ENCODE assay signal across 8 cellular contexts in the genomic region with DNA sequence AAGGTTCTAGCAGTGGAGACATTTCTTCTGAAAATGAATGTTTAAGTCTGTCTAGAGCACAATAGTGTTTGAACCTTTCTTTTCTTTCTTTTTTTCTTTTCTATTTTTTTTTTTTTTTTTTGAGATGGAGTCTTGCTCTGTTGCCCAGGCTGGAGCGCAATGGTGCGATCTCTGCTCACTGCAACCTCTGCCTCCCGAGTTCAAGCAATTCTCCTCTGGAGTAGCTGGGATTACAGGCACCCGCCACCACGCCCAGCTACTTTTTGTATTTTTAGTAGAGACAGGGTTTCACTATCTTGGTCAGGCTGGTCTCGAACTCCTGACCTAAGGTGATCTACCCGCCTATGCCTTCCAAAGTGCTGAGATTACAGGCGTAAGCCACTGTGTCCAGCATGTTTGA. TPM values are rescaled to one million over a fixed set of nuclear protein-coding genes. Genes with fewer than 3 reads are reported as not detected.
DNase-seq lines count a peak whose midpoint lies in the region; ATAC-seq and TF ChIP-seq lines count a peak whose summit lies in the region.
"Not testable (repeated sequence)": the region's sequence is repeated elsewhere in the genome, so short reads cannot be mapped to it uniquely, and the experiment has no call there.

No MANE protein-coding gene starts in this region.

- not testable (repeated sequence) for H3K9me3 Mint-ChIP-seq in CD4-positive, CD25-positive, alpha-beta regulatory T cell; CD8-positive, alpha-beta T cell; HFFc6; WTC11; activated T-helper 17 cell treated with anti-CD3 and anti-CD28 coated beads, Interleukin-2, amount 50 U/mL, for 72 hours; activated naive CD8-positive, alpha-beta T cell treated with anti-CD3 and anti-CD28 coated beads, Interleukin-2, amount 50 U/mL, for 24 hours; immature natural killer cell

- peak overlapping the region; percentile 59 to 89 (median 77) for H3K27ac Mint-ChIP-seq in CD4-positive, CD25-positive, alpha-beta regulatory T cell
- peak overlapping the region; percentile 52 for H3K27ac Mint-ChIP-seq in CD8-positive, alpha-beta T cell
- H3K27ac Mint-ChIP-seq in HFFc6 (peak overlapping the region; percentile 8; the same call in 1 of the 2 replicates), WTC11 (0 out of 2 replicates have a peak overlapping the region, but pooled peaks have one; percentile 20), immature natural killer cell (peak overlapping the region in 4 of 6 donors; percentile 1 to 55 (median 24))
- H3K27ac Mint-ChIP-seq in activated T-helper 17 cell treated with anti-CD3 and anti-CD28 coated beads, Interleukin-2, amount 50 U/mL, for 72 hours, result peak overlapping the region; percentile 21
- H3K27ac Mint-ChIP-seq in activated naive CD8-positive, alpha-beta T cell treated with anti-CD3 and anti-CD28 coated beads, Interleukin-2, amount 50 U/mL, for 24 hours, result peak overlapping the region; percentile 26

- not testable (repeated sequence) for DNase-seq in CD4-positive, CD25-positive, alpha-beta regulatory T cell; CD8-positive, alpha-beta T cell; HFFc6; WTC11 (ENCODE audit: low spot score); activated naive CD8-positive, alpha-beta T cell treated with anti-CD3 and anti-CD28 coated beads, Interleukin-2, amount 50 U/mL, for 24 hours; immature natural killer cell; substantia nigra (lab: John Stamatoyannopoulos, UW)

- peak overlapping the region in 1 of 4 donors; percentile 44 for H3K4me3 Mint-ChIP-seq in CD4-positive, CD25-positive, alpha-beta regulatory T cell
- H3K4me3 Mint-ChIP-seq in CD8-positive, alpha-beta T cell; HFFc6; WTC11; activated T-helper 17 cell treated with anti-CD3 and anti-CD28 coated beads, Interleukin-2, amount 50 U/mL, for 72 hours; activated naive CD8-positive, alpha-beta T cell treated with anti-CD3 and anti-CD28 coated beads, Interleukin-2, amount 50 U/mL, for 24 hours; immature natural killer cell: not testable (repeated sequence)

- H3K9me3 ChIP-seq in CD4-positive, CD25-positive, alpha-beta regulatory T cell (ENCODE audit: control insufficient read depth in 2 of 2, low read length in 2 of 2); CD8-positive, alpha-beta T cell (ENCODE audit: low read length): not testable (repeated sequence)

- H3K4me3 ChIP-seq in CD4-positive, CD25-positive, alpha-beta regulatory T cell (ENCODE audit: low read depth, low read length); CD8-positive, alpha-beta T cell (ENCODE audit: low read depth, low read length): not testable (repeated sequence)

- H3K36me3 Mint-ChIP-seq in CD4-positive, CD25-positive, alpha-beta regulatory T cell, result peaks cover 18% of the 10 kb centered on the region
- peaks cover 61% of the 10 kb centered on the region for H3K36me3 Mint-ChIP-seq in CD8-positive, alpha-beta T cell
- H3K36me3 Mint-ChIP-seq in HFFc6 (ENCODE audit: low read depth) (peaks cover 22% of the 10 kb centered on the region), WTC11 (peaks cover 15% of the 10 kb centered on the region; the same call in 1 of the 2 replicates)
- H3K36me3 Mint-ChIP-seq in activated T-helper 17 cell treated with anti-CD3 and anti-CD28 coated beads, Interleukin-2, amount 50 U/mL, for 72 hours (ENCODE audit: low read depth), result peaks cover 64% of the 10 kb centered on the region
- H3K36me3 Mint-ChIP-seq in activated naive CD8-positive, alpha-beta T cell treated with anti-CD3 and anti-CD28 coated beads, Interleukin-2, amount 50 U/mL, for 24 hours (ENCODE audit: low read depth), result peaks cover 31% of the 10 kb centered on the region
- H3K36me3 Mint-ChIP-seq in immature natural killer cell, result not testable (repeated sequence)

- not testable (repeated sequence) for H3K27me3 ChIP-seq in CD4-positive, CD25-positive, alpha-beta regulatory T cell (ENCODE audit: control insufficient read depth, insufficient read depth, low read length); CD8-positive, alpha-beta T cell (ENCODE audit: insufficient read depth, low read length)

- peaks cover 11% of the 10 kb centered on the region for H3K36me3 ChIP-seq in CD4-positive, CD25-positive, alpha-beta regulatory T cell (ENCODE audit: control insufficient read depth, insufficient read depth, low read length)
- not testable (repeated sequence) for H3K36me3 ChIP-seq in CD8-positive, alpha-beta T cell (ENCODE audit: insufficient read depth, low read length)

- CTCF ChIA-PET in CD8-positive, alpha-beta T cell (lab: Charles Lee), result interaction anchor here (0.7 to 1.9 kb wide), 8 partner anchors 8 to 207 kb away, joined by 3 to 7 read pairs (median 4); no protein-coding TSS in a partner anchor
- CTCF ChIA-PET in WTC11 (lab: Charles Lee), result interaction anchor here (1.0 to 1.6 kb wide), 3 partner anchors 16 to 183 kb away, joined by 4 to 6 read pairs (median 5); no protein-coding TSS in a partner anchor

- TF ChIP-seq CTCF in CD8-positive, alpha-beta T cell (IDR thresholded peaks at IDR 0.05); HFFc6 (IDR thresholded peaks at IDR 0.05); WTC11 (IDR thresholded peaks at IDR 0.05): not testable (repeated sequence)

- peaks cover 51% of the 10 kb centered on the region for H3K4me1 ChIP-seq in CD4-positive, CD25-positive, alpha-beta regulatory T cell (ENCODE audit: control insufficient read depth, insufficient read depth, low read length, poor library complexity, severe bottlenecking)
- H3K4me1 ChIP-seq in CD8-positive, alpha-beta T cell (ENCODE audit: insufficient read depth, low read length), result peaks cover 25% of the 10 kb centered on the region

- POLR2A ChIA-PET in CD8-positive, alpha-beta T cell (lab: Charles Lee), result interaction anchor here (1.2 to 6.3 kb wide), 2 partner anchors 16 kb away, joined by 3 to 44 read pairs; a partner anchor contains a TSS
- POLR2A ChIA-PET in WTC11 (lab: Charles Lee), result not testable (repeated sequence)

- peaks cover 48 to 88% (median 67%) of the 10 kb centered on the region in 4 donors for H3K4me1 Mint-ChIP-seq in CD4-positive, CD25-positive, alpha-beta regulatory T cell
- H3K4me1 Mint-ChIP-seq in CD8-positive, alpha-beta T cell (ENCODE audit: low read depth), result peaks cover 77% of the 10 kb centered on the region
- H3K4me1 Mint-ChIP-seq in HFFc6 (ENCODE audit: low read depth) (peaks cover 57% of the 10 kb centered on the region), WTC11 (peaks cover 40% of the 10 kb centered on the region), immature natural killer cell (peaks cover 56 to 76% of the 10 kb centered on the region in 2 donors)
- peaks cover 34% of the 10 kb centered on the region for H3K4me1 Mint-ChIP-seq in activated T-helper 17 cell treated with anti-CD3 and anti-CD28 coated beads, Interleukin-2, amount 50 U/mL, for 72 hours
- H3K4me1 Mint-ChIP-seq in activated naive CD8-positive, alpha-beta T cell treated with anti-CD3 and anti-CD28 coated beads, Interleukin-2, amount 50 U/mL, for 24 hours, result peaks cover 63% of the 10 kb centered on the region

- not testable (repeated sequence) for ATAC-seq in CD4-positive, CD25-positive, alpha-beta regulatory T cell (ENCODE audit: low read depth in 2 of 2); CD8-positive, alpha-beta T cell; WTC11; activated T-helper 17 cell treated with anti-CD3 and anti-CD28 coated beads, Interleukin-2, amount 50 U/mL, for 72 hours (replicated peaks); activated naive CD8-positive, alpha-beta T cell treated with anti-CD3 and anti-CD28 coated beads, Interleukin-2, amount 50 U/mL, for 24 hours

- intact Hi-C loops in CD8-positive, alpha-beta T cell (cut with DNase I, micrococcal nuclease), result not testable (repeated sequence)

- H3K27me3 Mint-ChIP-seq in CD4-positive, CD25-positive, alpha-beta regulatory T cell; CD8-positive, alpha-beta T cell (ENCODE audit: low read depth); HFFc6 (ENCODE audit: insufficient read depth); WTC11 (ENCODE audit: low read depth); activated T-helper 17 cell treated with anti-CD3 and anti-CD28 coated beads, Interleukin-2, amount 50 U/mL, for 72 hours; activated naive CD8-positive, alpha-beta T cell treated with anti-CD3 and anti-CD28 coated beads, Interleukin-2, amount 50 U/mL, for 24 hours; immature natural killer cell (ENCODE audit: low read depth in 3 of 3): not testable (repeated sequence)

- not testable (repeated sequence) for H3K27ac ChIP-seq in CD4-positive, CD25-positive, alpha-beta regulatory T cell (ENCODE audit: insufficient read depth, low read length, poor library complexity, severe bottlenecking); CD8-positive, alpha-beta T cell (ENCODE audit: low read depth, low read length)
- peak overlapping the region; percentile 18 for H3K27ac ChIP-seq in substantia nigra (ENCODE audit: low read depth, low read length, poor library complexity, severe bottlenecking)

RNA-seq across cellular contexts. Expression of a gene that starts 16.8 kb away (rescaled TPM):
- 200 TPM for total RNA-seq in CD4-positive, CD25-positive, alpha-beta regulatory T cell
- polyA plus RNA-seq in CD4-positive, CD25-positive, alpha-beta regulatory T cell, result 1 to 10 TPM; 5.4 to 8.4 (median 5.8) TPM
- 100 to 1,000 TPM; 294 to 297 TPM for total RNA-seq in CD8-positive, alpha-beta T cell
- 10 to 100 TPM; 26.4 to 33.6 (median 29.8) TPM for total RNA-seq in HFFc6 (2021; fragmentation: NEBNext Ultra II Directional; extraction: Animal tissue kit (Norgen Biotek cat#: 25700))
- 57.7 to 69.8 TPM (median 61.3 TPM) in 3 replicates for total RNA-seq in WTC11 (2021)
- 10 to 100 TPM; 56.9 to 60.2 TPM for total RNA-seq in activated T-helper 17 cell treated with anti-CD3 and anti-CD28 coated beads, Interleukin-2, amount 50 U/mL, for 72 hours
- polyA plus RNA-seq in immature natural killer cell, result 10 to 100 TPM in 1 of 3 donors, 1 to 10 TPM in 2; 1.2 to 15.3 (median 3.9) TPM

RNA-seq across cellular contexts. Expression of a gene that starts 31.6 kb away (rescaled TPM):
- 21.1 TPM for total RNA-seq in CD4-positive, CD25-positive, alpha-beta regulatory T cell
- polyA plus RNA-seq in CD4-positive, CD25-positive, alpha-beta regulatory T cell, result 10 to 100 TPM; 15.0 to 21.1 (median 17.7) TPM
- total RNA-seq in CD8-positive, alpha-beta T cell, result 10 to 100 TPM; 27.3 to 30.9 TPM
- total RNA-seq in HFFc6 (2021; fragmentation: NEBNext Ultra II Directional; extraction: Animal tissue kit (Norgen Biotek cat#: 25700)), result 1 to 10 TPM; 1.5 to 3.0 (median 2.2) TPM
- total RNA-seq in WTC11 (2021), result 26.5 to 29.5 TPM (median 28.5 TPM) in 3 replicates
- total RNA-seq in activated T-helper 17 cell treated with anti-CD3 and anti-CD28 coated beads, Interleukin-2, amount 50 U/mL, for 72 hours, result 10 to 100 TPM; 24.9 to 82.1 TPM
- polyA plus RNA-seq in immature natural killer cell, result 10 to 100 TPM; 21.4 to 27.4 (median 22.2) TPM

RNA-seq across cellular contexts. Expression of a gene that starts 37.0 kb away (rescaled TPM):
- 167 TPM for total RNA-seq in CD4-positive, CD25-positive, alpha-beta regulatory T cell
- polyA plus RNA-seq in CD4-positive, CD25-positive, alpha-beta regulatory T cell, result 100 to 1,000 TPM; 268 to 345 (median 303) TPM
- total RNA-seq in CD8-positive, alpha-beta T cell, result 10 to 100 TPM; 69.7 to 71.6 TPM
- total RNA-seq in HFFc6 (2021; fragmentation: NEBNext Ultra II Directional; extraction: Animal tissue kit (Norgen Biotek cat#: 25700)), result 10 to 100 TPM; 46.7 to 85.7 (median 77.9) TPM
- total RNA-seq in WTC11 (2021), result 139 to 153 TPM (median 144 TPM) in 3 replicates
- 100 to 1,000 TPM in 1 of 2 donors, 10 to 100 TPM in 1; 85.8 to 113 TPM for total RNA-seq in activated T-helper 17 cell treated with anti-CD3 and anti-CD28 coated beads, Interleukin-2, amount 50 U/mL, for 72 hours
- 100 to 1,000 TPM; 275 to 360 (median 296) TPM for polyA plus RNA-seq in immature natural killer cell

Comparison
In these comparisons a context has a peak if more than half of its experiments do, and no peak if none do; other contexts are left out.
1. H3K27ac Mint-ChIP-seq: peak in every context shown above with its lines; median percentile 77 in CD4-positive, CD25-positive, alpha-beta regulatory T cell; 52 in CD8-positive, alpha-beta T cell; 26 in activated naive CD8-positive, alpha-beta T cell treated with anti-CD3 and anti-CD28 coated beads, Interleukin-2, amount 50 U/mL, for 24 hours; 24 in immature natural killer cell; 21 in activated T-helper 17 cell treated with anti-CD3 and anti-CD28 coated beads, Interleukin-2, amount 50 U/mL, for 72 hours; 20 in WTC11; 8 in HFFc6.